Comparison of ENCODE assay signal across 1 cellular context in the genomic region with DNA sequence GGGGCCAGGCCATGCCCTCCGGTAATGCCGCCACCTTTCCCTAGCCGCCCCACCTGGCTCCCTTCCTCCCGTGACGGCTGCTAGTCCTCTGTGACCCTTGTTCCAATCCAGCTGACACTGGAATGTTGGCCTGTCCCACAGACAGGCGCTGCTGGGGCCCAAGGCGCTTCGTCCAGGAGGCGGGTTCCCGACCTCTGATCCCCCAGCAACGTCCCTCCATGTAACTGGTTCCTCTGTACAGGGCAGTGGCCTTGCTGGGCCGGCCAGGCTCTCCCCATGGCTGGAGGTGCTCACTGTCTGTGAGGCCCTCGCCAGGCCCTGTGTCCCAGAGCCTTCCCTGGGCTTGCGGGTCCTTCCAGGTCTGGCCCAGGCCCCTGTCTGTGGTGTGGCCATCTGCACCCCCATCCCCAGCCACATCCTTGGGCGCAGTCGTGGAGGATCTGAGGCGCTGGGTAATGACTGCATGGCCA.
TF ChIP-seq lines count a peak whose summit lies in the region.

No MANE protein-coding gene starts in this region.

TF ChIP-seq in WTC11, 78 proteins besides CTCF, POLR2A, EP300 and RAD21 (continued from another document):
- TF ChIP-seq, protein P1, sequence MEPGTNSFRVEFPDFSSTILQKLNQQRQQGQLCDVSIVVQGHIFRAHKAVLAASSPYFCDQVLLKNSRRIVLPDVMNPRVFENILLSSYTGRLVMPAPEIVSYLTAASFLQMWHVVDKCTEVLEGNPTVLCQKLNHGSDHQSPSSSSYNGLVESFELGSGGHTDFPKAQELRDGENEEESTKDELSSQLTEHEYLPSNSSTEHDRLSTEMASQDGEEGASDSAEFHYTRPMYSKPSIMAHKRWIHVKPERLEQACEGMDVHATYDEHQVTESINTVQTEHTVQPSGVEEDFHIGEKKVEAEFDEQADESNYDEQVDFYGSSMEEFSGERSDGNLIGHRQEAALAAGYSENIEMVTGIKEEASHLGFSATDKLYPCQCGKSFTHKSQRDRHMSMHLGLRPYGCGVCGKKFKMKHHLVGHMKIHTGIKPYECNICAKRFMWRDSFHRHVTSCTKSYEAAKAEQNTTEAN (CRISPR knock-in tag; IDR thresholded peaks at IDR 0.05), result no peak
- TF ChIP-seq ZNF232 (CRISPR knock-in tag; IDR thresholded peaks at IDR 0.05) (no peak), ZBTB21 (CRISPR knock-in tag; IDR thresholded peaks at IDR 0.05; ENCODE audit: borderline replicate concordance) (no peak), ATF1 (CRISPR knock-in tag; IDR thresholded peaks at IDR 0.05) (no peak), MYBL2 (CRISPR knock-in tag; IDR thresholded peaks at IDR 0.05) (no peak), TP53 (CRISPR knock-in tag; IDR thresholded peaks at IDR 0.05) (no peak), SOX15 (CRISPR knock-in tag; IDR thresholded peaks at IDR 0.05) (no peak), CBFB (CRISPR knock-in tag; IDR thresholded peaks at IDR 0.05; ENCODE audit: low read depth) (no peak), E2F1 (CRISPR knock-in tag; IDR thresholded peaks at IDR 0.05) (no peak), ZNF219 (CRISPR knock-in tag; IDR thresholded peaks at IDR 0.05; ENCODE audit: borderline replicate concordance) (no peak)
- TF ChIP-seq, protein P2, sequence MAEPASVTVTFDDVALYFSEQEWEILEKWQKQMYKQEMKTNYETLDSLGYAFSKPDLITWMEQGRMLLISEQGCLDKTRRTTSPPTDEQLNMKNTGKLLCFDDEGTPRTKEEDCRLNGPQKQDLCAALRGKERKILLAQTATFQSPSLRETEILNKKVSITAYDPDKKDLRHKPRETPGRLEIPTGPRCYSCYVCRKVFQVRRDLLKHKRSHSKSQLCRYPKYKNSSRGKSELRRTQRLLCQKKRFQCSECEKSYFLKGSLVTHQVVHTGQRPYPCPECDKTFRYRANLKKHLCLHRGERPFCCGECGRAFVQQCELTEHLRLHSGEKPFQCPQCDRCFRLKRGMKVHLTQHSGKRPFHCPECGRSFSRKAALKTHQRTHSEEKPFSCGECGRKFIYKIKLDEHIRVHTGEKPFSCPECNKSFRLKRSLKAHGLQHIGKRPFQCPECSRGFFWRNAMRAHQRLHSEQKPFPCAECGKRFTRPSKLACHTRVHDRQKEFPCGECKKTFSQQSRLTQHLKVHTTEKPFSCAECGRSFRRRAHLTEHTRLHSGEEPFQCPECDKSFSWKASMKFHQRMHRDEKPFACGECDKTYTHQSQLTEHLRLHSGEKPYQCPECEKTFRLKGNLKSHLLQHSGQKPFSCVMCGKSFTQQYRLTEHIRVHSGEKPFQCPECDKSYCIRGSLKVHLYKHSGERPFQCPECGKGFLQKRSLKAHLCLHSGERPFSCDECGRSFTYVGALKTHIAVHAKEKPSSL (CRISPR knock-in tag; conservative IDR thresholded peaks at IDR 0.05), result no peak
